ENCODE assay signal across 22 cellular contexts in genomic region chr13:67100723-67101122, GRCh38.
DNase-seq lines count a peak whose midpoint lies in the region; ATAC-seq and FAIRE-seq lines count a peak whose summit lies in the region.
"Had no signal": no experiment of that assay in that cellular context is flagged by ENCODE, and none has a peak within 500 bp of the region (broad histone marks: within the 10 kb centered on the region; RNA-seq: fewer than 3 reads in every experiment).

No MANE protein-coding gene starts in this region.

- DNase-seq in HTR-8/SVneo (ENCODE audit: insufficient read length, low spot score) (peak; percentile 2), left kidney (ENCODE audit: low read depth, low spot score) (peak; percentile 26), urothelium cell line (ENCODE audit: low spot score) (peak; percentile 31)
- DNase-seq: activated CD4-positive, alpha-beta memory T cell treated with anti-CD3 and anti-CD28 coated beads for 36 hours; activated T-cell treated with anti-CD3 and anti-CD28 coated beads, Interleukin-2, amount 50 U/mL, for 1 hour; GOT3; hypothalamus; left lung; MM.1S; NCI-H187 treated with DMSO at 0.1 percent for 48 hours; NCI-H446 treated with DMSO at 0.1 percent for 48 hours; NK-92 treated with Interleukin-12 subunit alpha and Interleukin-12 subunit beta, amount 100 ng/mL, for 24 hours; ovary; stimulated activated CD4-positive, alpha-beta T cell treated with anti-CD3 and anti-CD28 coated beads, Interleukin-2, amount 100 ng/mL, for 48 hours; testis had no signal

- peak overlapping the region; percentile 74 for H3K27ac ChIP-seq in cingulate gyrus (ENCODE audit: low read depth, low read length)
- H3K27ac ChIP-seq: breast epithelium, left lung, ovary, RWPE1, testis had no signal

- FAIRE-seq in HTR-8/SVneo (lab: Jason Lieb, UNC), result no peak
- FAIRE-seq in urothelium cell line (lab: Jason Lieb, UNC), result no peak
- FAIRE-seq: GM12892 had no signal

- ATAC-seq in HG02571 (IDR thresholded peaks at IDR 0.05; ENCODE audit: unreplicated experiment) (no peak), GM19023 (IDR thresholded peaks at IDR 0.05; ENCODE audit: unreplicated experiment) (no peak), HG03460 (IDR thresholded peaks at IDR 0.05; ENCODE audit: unreplicated experiment) (no peak)
- ATAC-seq: left lung had no signal
